ENCODE assay signal across 8 cellular contexts in the genomic region with DNA sequence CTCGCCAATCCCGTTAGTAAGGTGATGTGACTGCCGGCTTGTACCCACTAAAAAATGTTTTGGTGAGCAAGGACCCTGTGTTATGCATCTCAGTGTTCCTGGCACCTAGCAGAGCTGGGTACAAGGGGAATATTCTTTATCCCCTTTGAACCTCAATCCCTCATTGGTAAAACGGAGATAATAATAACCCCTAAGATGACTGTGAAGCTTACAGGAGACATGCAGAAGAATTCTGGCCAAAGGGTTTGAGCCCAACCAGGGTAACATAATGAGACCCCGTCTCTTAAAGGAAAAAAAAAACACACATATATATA. TPM values are rescaled to one million over a fixed set of nuclear protein-coding genes. Genes with fewer than 3 reads are reported as not detected.
A peak's percentile ranks its signal among the peaks of the same experiment; 100 is the strongest.
DNase-seq lines count a peak whose midpoint lies in the region; ATAC-seq and TF ChIP-seq lines count a peak whose summit lies in the region.

No MANE protein-coding gene starts in this region.

- no peak for ATAC-seq in GM18909 (IDR thresholded peaks at IDR 0.05; ENCODE audit: poor library complexity, unreplicated experiment)

- H3K27ac ChIP-seq in SK-N-MC (no peak overlapping the region), sigmoid colon (peak overlapping the region; percentile 80 to 91 (median 89))

- no peak for TF ChIP-seq EP300 in sigmoid colon (IDR thresholded peaks at IDR 0.05)

- no peak for TF ChIP-seq CTCF in GM12864 (IDR thresholded peaks at IDR 0.05; ENCODE audit: low read depth, low read length, missing control alignments)
- TF ChIP-seq CTCF in fibroblast of pulmonary artery (IDR thresholded peaks at IDR 0.05; ENCODE audit: low read length, missing control alignments), result no peak
- no peak for TF ChIP-seq CTCF in sigmoid colon (IDR thresholded peaks at IDR 0.05)

- peak overlapping the region; percentile 92 for H3K9ac ChIP-seq in SK-N-MC (ENCODE audit: insufficient read length)

- DNase-seq in GM12864 (ENCODE audit: low read depth), result no peak
- no peak for DNase-seq in SK-N-MC (ENCODE audit: low read depth, low spot score)
- no peak for DNase-seq in fibroblast of pulmonary artery (ENCODE audit: low read depth)
- no peak for DNase-seq in sigmoid colon
- no peak for DNase-seq in NCI-H1930 (lab: John Stamatoyannopoulos, UW)
- DNase-seq in NCI-H82 treated with DMSO at 0.1 percent for 48 hours (lab: John Stamatoyannopoulos, UW; ENCODE audit: unreplicated experiment), result no peak
- DNase-seq in pons (ENCODE audit: low spot score), result no peak

- no peaks in the 10 kb centered on the region for H3K9me3 ChIP-seq in SK-N-MC (ENCODE audit: low read depth, low read length)
- no peaks in the 10 kb centered on the region for H3K9me3 ChIP-seq in sigmoid colon

- intact Hi-C loops in sigmoid colon (cut with DNase I), result loop anchor here (5.0 kb wide), 1 partner anchor 57 kb away; a partner anchor contains a TSS

- peak overlapping the region; percentile 87 for H3K4me3 ChIP-seq in GM12864 (ENCODE audit: low read depth, low read length)
- peak overlapping the region; percentile 78 for H3K4me3 ChIP-seq in SK-N-MC
- H3K4me3 ChIP-seq in fibroblast of pulmonary artery (replicated peaks; ENCODE audit: low read depth, low read length), result peak overlapping the region; percentile 63
- H3K4me3 ChIP-seq in sigmoid colon, result peak overlapping the region; percentile 52 to 98 (median 94)

- TF ChIP-seq POLR2A in sigmoid colon (IDR thresholded peaks at IDR 0.05), result no peak

- H3K36me3 ChIP-seq in SK-N-MC (ENCODE audit: insufficient read depth, low read length) (peaks cover 4% of the 10 kb centered on the region; the same call in 1 of the 2 replicates), sigmoid colon (no peaks in the 10 kb centered on the region)

- no peaks in the 10 kb centered on the region for H3K27me3 ChIP-seq in sigmoid colon

- 1 to 4% methylated on average over 5 of the region's 5 CpGs for WGBS in sigmoid colon, 2 donors

- H3K4me1 ChIP-seq in sigmoid colon, result peaks cover 0 to 44% (median 35%) of the 10 kb centered on the region in 4 donors

RNA-seq across cellular contexts. Expression of a gene that starts 0.9 kb away (rescaled TPM):
- total RNA-seq in sigmoid colon, result 10 to 100 TPM; 29.1 to 55.7 (median 34.7) TPM
- polyA plus RNA-seq in sigmoid colon, result 10 to 100 TPM; 13.2 to 36.1 (median 15.3) TPM

RNA-seq across cellular contexts. Expression of a gene that starts 47.8 kb away (rescaled TPM):
- 10 to 100 TPM in 2 of 4 donors, 1 to 10 TPM in 2; 7.5 to 18.3 (median 11.2) TPM for total RNA-seq in sigmoid colon
- polyA plus RNA-seq in sigmoid colon, result 10 to 100 TPM in 1 of 3 donors, 1 to 10 TPM in 2; 6.6 to 19.4 (median 7.9) TPM

RNA-seq across cellular contexts. Expression of a gene that starts 48.1 kb away (rescaled TPM):
- 100 to 1,000 TPM in 1 of 4 donors, 10 to 100 TPM in 3; 45.1 to 101 (median 57.6) TPM for total RNA-seq in sigmoid colon
- 10 to 100 TPM in 1 of 3 donors, 1 to 10 TPM in 2; 8.1 to 16.6 (median 8.4) TPM for polyA plus RNA-seq in sigmoid colon

RNA-seq across cellular contexts. Expression of a gene that starts 56.4 kb away (rescaled TPM):
- total RNA-seq in sigmoid colon, result 10 to 100 TPM; 12.0 to 25.5 (median 13.9) TPM
- polyA plus RNA-seq in sigmoid colon, result 10 to 100 TPM; 17.4 to 26.0 (median 19.4) TPM
